8 cellular contexts compared by ENCODE assay signal in genomic region chr17:80035937-80036714, GRCh38. TPM values are rescaled to one million over a fixed set of nuclear protein-coding genes. Genes with fewer than 3 reads are reported as not detected.
A peak's percentile ranks its signal among the peaks of the same experiment; 100 is the strongest.
DNase-seq lines count a peak whose midpoint lies in the region; ATAC-seq and TF ChIP-seq lines count a peak whose summit lies in the region.

CCDC40 (plus strand) TSS chr17:80036642; CDS start chr17:80036663, 21 bp downstream.

- no peaks in the 10 kb centered on the region for H3K9me3 ChIP-seq in lung (ENCODE audit: control insufficient read depth in 2 of 2, insufficient read depth in 1 of 2, low read length in 1 of 2)

- CTCF ChIA-PET in activated CD8-positive, alpha-beta T cell treated with anti-CD3 and anti-CD28 coated beads for 36 hours (lab: Charles Lee), result no interaction called here

- peak within 1 kb of the TSS; percentile 79 to 96 for H3K27ac ChIP-seq in lung (ENCODE audit: low read depth in 1 of 2, low read length in 1 of 2)

- no peaks in the 10 kb centered on the region for H3K36me3 Mint-ChIP-seq in activated CD8-positive, alpha-beta T cell treated with anti-CD3 and anti-CD28 coated beads for 36 hours (ENCODE audit: low read depth)

- H3K9me3 Mint-ChIP-seq in activated CD8-positive, alpha-beta T cell treated with anti-CD3 and anti-CD28 coated beads for 36 hours, result no peaks in the 10 kb centered on the region

- H3K27me3 Mint-ChIP-seq in activated CD8-positive, alpha-beta T cell treated with anti-CD3 and anti-CD28 coated beads for 36 hours, result peaks cover 8% of the 10 kb centered on the region

- ATAC-seq in HG03196 (IDR thresholded peaks at IDR 0.05; ENCODE audit: unreplicated experiment) (peak; percentile 12), lung (ENCODE audit: insufficient read depth, low FRiP score) (peak; percentile 93), GM18519 (IDR thresholded peaks at IDR 0.05; ENCODE audit: low FRiP score, unreplicated experiment) (no peak)
- peak; percentile 79 for ATAC-seq in activated CD8-positive, alpha-beta T cell treated with anti-CD3 and anti-CD28 coated beads for 36 hours

- no peaks in the 10 kb centered on the region for H3K27me3 ChIP-seq in lung (ENCODE audit: control insufficient read depth, insufficient read depth)

- H3K4me3 ChIP-seq in lung, result peak within 1 kb of the TSS; percentile 86

- intact Hi-C loops in activated CD8-positive, alpha-beta T cell treated with anti-CD3 and anti-CD28 coated beads for 36 hours (cut with micrococcal nuclease), result no loop called here

- peak within 1 kb of the TSS; percentile 79 for H3K4me3 Mint-ChIP-seq in activated CD8-positive, alpha-beta T cell treated with anti-CD3 and anti-CD28 coated beads for 36 hours

- POLR2A ChIA-PET in activated CD8-positive, alpha-beta T cell treated with anti-CD3 and anti-CD28 coated beads for 36 hours (lab: Charles Lee), result no interaction called here

- H3K4me1 ChIP-seq in lung (ENCODE audit: control insufficient read depth in 2 of 2, insufficient read depth in 2 of 2, low read length in 2 of 2), result peaks cover 0 to 7% of the 10 kb centered on the region in 2 donors

- no peak for TF ChIP-seq CTCF in activated CD8-positive, alpha-beta T cell treated with anti-CD3 and anti-CD28 coated beads for 36 hours (IDR thresholded peaks at IDR 0.05)
- TF ChIP-seq CTCF in lung (IDR thresholded peaks at IDR 0.05; ENCODE audit: control extremely low read depth, extremely low read depth), result no peak

- DNase-seq in ELR (ENCODE audit: low read depth) (peak; percentile 86), NCI-H69 (lab: John Stamatoyannopoulos, UW) (peak; percentile 90), lung (ENCODE audit: low spot score) (peak; percentile 84)
- DNase-seq in activated CD8-positive, alpha-beta T cell treated with anti-CD3 and anti-CD28 coated beads for 36 hours, result peak; percentile 79
- peak; percentile 67 for DNase-seq in effector CD4-positive, alpha-beta T cell
- DNase-seq in stimulated activated CD4-positive, alpha-beta T cell treated with anti-CD3 and anti-CD28 coated beads, TNF-alpha, amount 100 ng/mL, for 1 hour (ENCODE audit: low read depth in 3 of 3, low spot score in 1 of 3), result peak; percentile 31 to 47 (median 34)

- H3K4me1 Mint-ChIP-seq in activated CD8-positive, alpha-beta T cell treated with anti-CD3 and anti-CD28 coated beads for 36 hours (ENCODE audit: low read depth), result peaks cover 10% of the 10 kb centered on the region

- no peaks in the 10 kb centered on the region for H3K36me3 ChIP-seq in lung (ENCODE audit: control insufficient read depth in 2 of 2, insufficient read depth in 2 of 2, low read length in 2 of 2)

- peak within 1 kb of the TSS; percentile 46 for H3K27ac Mint-ChIP-seq in activated CD8-positive, alpha-beta T cell treated with anti-CD3 and anti-CD28 coated beads for 36 hours

- 0 to 1% methylated on average over 58 to 87 of the region's 89 CpGs for WGBS in lung, 2 donors

RNA-seq across cellular contexts. Expression of gene CCDC40, which starts in this region (rescaled TPM):
- under 1 TPM; 0.54 to 0.79 TPM for total RNA-seq in activated CD8-positive, alpha-beta T cell treated with anti-CD3 and anti-CD28 coated beads for 36 hours
- 10 to 100 TPM in 1 of 2 donors, 1 to 10 TPM in 1; 8.0 to 34.5 TPM for total RNA-seq in lung
- polyA plus RNA-seq in lung, result 1 to 10 TPM; 6.0 to 6.5 TPM

Comparison
In these comparisons a context has a peak if more than half of its experiments do, and no peak if none do; other contexts are left out.
1. RNA of gene CCDC40 (total RNA-seq): 8.0 to 34.5 TPM in lung; 0.54 to 0.79 TPM in activated CD8-positive, alpha-beta T cell treated with anti-CD3 and anti-CD28 coated beads for 36 hours; every median in the first group is over 4 times any median in the second.
2. Peak in DNase-seq and ATAC-seq in activated CD8-positive, alpha-beta T cell treated with anti-CD3 and anti-CD28 coated beads for 36 hours; RNA of the gene not detected or under 1 TPM.
3. DNase-seq: peak in every context shown above with its lines; median percentile 90 in NCI-H69; 86 in ELR; 84 in lung; 79 in activated CD8-positive, alpha-beta T cell treated with anti-CD3 and anti-CD28 coated beads for 36 hours; 67 in effector CD4-positive, alpha-beta T cell; 34 in stimulated activated CD4-positive, alpha-beta T cell treated with anti-CD3 and anti-CD28 coated beads, TNF-alpha, amount 100 ng/mL, for 1 hour.